17 cellular contexts compared by ENCODE assay signal in genomic region chr6:149438855-149439254, GRCh38.
A peak's percentile ranks its signal among the peaks of the same experiment; 100 is the strongest.
DNase-seq lines count a peak whose midpoint lies in the region; ATAC-seq and TF ChIP-seq lines count a peak whose summit lies in the region.
"Had no signal": no experiment of that assay in that cellular context is flagged by ENCODE, and none has a peak within 500 bp of the region (broad histone marks: within the 10 kb centered on the region; RNA-seq: fewer than 3 reads in every experiment).

No MANE protein-coding gene starts in this region.

- H4K20me1 ChIP-seq in OCI-LY3 (ENCODE audit: insufficient read depth, low read length) = no peaks in the 10 kb centered on the region

- no peaks in the 10 kb centered on the region for H3K27me3 ChIP-seq in OCI-LY3 (ENCODE audit: low read depth, low read length)
- H3K27me3 ChIP-seq: colonic mucosa had no signal

- H3K27ac Mint-ChIP-seq in stimulated activated naive CD8-positive, alpha-beta T cell treated with anti-CD3 and anti-CD28 coated beads, Interleukin-15, amount 100 ng/mL, for 72 hours = no peak overlapping the region

- peak; percentile 65 for ATAC-seq in stimulated activated naive CD8-positive, alpha-beta T cell treated with anti-CD3 and anti-CD28 coated beads, Interleukin-15, amount 100 ng/mL, for 72 hours
- no peak for ATAC-seq in stimulated activated naive CD8-positive, alpha-beta T cell treated with anti-CD3 and anti-CD28 coated beads, Interleukin-15, Interleukin-2, amounts not matched to agents 100 U/mL and 50 U/mL, for 24 hours
- peak; percentile 43 for ATAC-seq in HG02798 (IDR thresholded peaks at IDR 0.05; ENCODE audit: poor library complexity, unreplicated experiment)
- ATAC-seq: left colon, Panc1, sciatic nerve had no signal

- H3K9me3 Mint-ChIP-seq in stimulated activated naive CD8-positive, alpha-beta T cell treated with anti-CD3 and anti-CD28 coated beads, Interleukin-15, amount 100 ng/mL, for 72 hours = no peaks in the 10 kb centered on the region

- no peaks in the 10 kb centered on the region for H3K36me3 ChIP-seq in OCI-LY3 (replicated peaks; ENCODE audit: low read depth, low read length)
- H3K36me3 ChIP-seq: colonic mucosa had no signal

- peaks cover 29% of the 10 kb centered on the region for H3K4me1 Mint-ChIP-seq in stimulated activated naive CD8-positive, alpha-beta T cell treated with anti-CD3 and anti-CD28 coated beads, Interleukin-15, amount 100 ng/mL, for 72 hours

- no peaks in the 10 kb centered on the region for H3K9me3 ChIP-seq in OCI-LY3 (ENCODE audit: insufficient read depth, low read length)
- H3K9me3 ChIP-seq: colonic mucosa had no signal

- DNase-seq in stimulated activated naive CD8-positive, alpha-beta T cell treated with anti-CD3 and anti-CD28 coated beads, Interleukin-15, amount 100 ng/mL, for 72 hours = no peak
- DNase-seq in stimulated activated naive CD8-positive, alpha-beta T cell treated with anti-CD3 and anti-CD28 coated beads, Interleukin-15, Interleukin-2, amounts not matched to agents 100 U/mL and 50 U/mL, for 24 hours = no peak
- no peak for DNase-seq in stimulated activated CD4-positive, alpha-beta T cell treated with anti-CD3 and anti-CD28 coated beads, Interleukin-4, amount 100 ng/mL, for 1 hour
- DNase-seq in stimulated activated CD4-positive, alpha-beta T cell treated with anti-CD3 and anti-CD28 coated beads, Interleukin-1b, Interleukin-23, amount 100 ng/mL, for 48 hours = no peak
- DNase-seq in NCI-H2171 treated with DMSO at 0.1 percent for 48 hours (lab: John Stamatoyannopoulos, UW) (no peak), NCI-H1694 (lab: John Stamatoyannopoulos, UW) (no peak)
- DNase-seq: activated naive CD4-positive, alpha-beta T cell treated with anti-CD3 and anti-CD28 coated beads, Interleukin-2, amount 50 U/mL, for 16 hours; Calu3; colonic mucosa; left colon; NCI-H2081 treated with DMSO at 0.1 percent for 48 hours; NCI-H526 treated with DMSO at 0.1 percent for 48 hours; stimulated activated CD4-positive, alpha-beta T cell treated with anti-CD3 and anti-CD28 coated beads, Interleukin-2, amount 100 ng/mL, for 24 hours had no signal

- TF ChIP-seq CTCF in OCI-LY3 (IDR thresholded peaks at IDR 0.05; ENCODE audit: low read depth, low read length) = no peak

- H3K27ac ChIP-seq in OCI-LY3 (ENCODE audit: low read length) = no peak overlapping the region
- H3K27ac ChIP-seq: colonic mucosa had no signal

- no peaks in the 10 kb centered on the region for H3K27me3 Mint-ChIP-seq in stimulated activated naive CD8-positive, alpha-beta T cell treated with anti-CD3 and anti-CD28 coated beads, Interleukin-15, amount 100 ng/mL, for 72 hours

- H3K79me2 ChIP-seq in OCI-LY3 (ENCODE audit: low read length) = no peaks in the 10 kb centered on the region

- no peak overlapping the region for H2AFZ ChIP-seq in OCI-LY3 (ENCODE audit: low read depth, low read length)

- H3K4me1 ChIP-seq in OCI-LY3 (ENCODE audit: low read length) = peaks cover 11% of the 10 kb centered on the region
- H3K4me1 ChIP-seq: colonic mucosa had no signal

- no peak overlapping the region for H3K9ac ChIP-seq in OCI-LY3 (ENCODE audit: low read length)

- H3K4me3 Mint-ChIP-seq in stimulated activated naive CD8-positive, alpha-beta T cell treated with anti-CD3 and anti-CD28 coated beads, Interleukin-15, amount 100 ng/mL, for 72 hours = no peak overlapping the region

- peak overlapping the region; percentile 34; the same call in 1 of the 2 replicates for H3K4me2 ChIP-seq in OCI-LY3 (ENCODE audit: low read length)

- no peak overlapping the region for H3K4me3 ChIP-seq in OCI-LY3 (ENCODE audit: low read length)
- H3K4me3 ChIP-seq: colonic mucosa had no signal
